Comparison of ENCODE assay signal across 1 cellular context in genomic region chr11:68840661-68841653, GRCh38.
TF ChIP-seq lines count a peak whose summit lies in the region.

No MANE protein-coding gene starts in this region.

TF ChIP-seq in HepG2, 621 proteins besides CTCF, POLR2A, EP300 and RAD21 (continued from another document and continues in another):
- TF ChIP-seq, protein P1, sequence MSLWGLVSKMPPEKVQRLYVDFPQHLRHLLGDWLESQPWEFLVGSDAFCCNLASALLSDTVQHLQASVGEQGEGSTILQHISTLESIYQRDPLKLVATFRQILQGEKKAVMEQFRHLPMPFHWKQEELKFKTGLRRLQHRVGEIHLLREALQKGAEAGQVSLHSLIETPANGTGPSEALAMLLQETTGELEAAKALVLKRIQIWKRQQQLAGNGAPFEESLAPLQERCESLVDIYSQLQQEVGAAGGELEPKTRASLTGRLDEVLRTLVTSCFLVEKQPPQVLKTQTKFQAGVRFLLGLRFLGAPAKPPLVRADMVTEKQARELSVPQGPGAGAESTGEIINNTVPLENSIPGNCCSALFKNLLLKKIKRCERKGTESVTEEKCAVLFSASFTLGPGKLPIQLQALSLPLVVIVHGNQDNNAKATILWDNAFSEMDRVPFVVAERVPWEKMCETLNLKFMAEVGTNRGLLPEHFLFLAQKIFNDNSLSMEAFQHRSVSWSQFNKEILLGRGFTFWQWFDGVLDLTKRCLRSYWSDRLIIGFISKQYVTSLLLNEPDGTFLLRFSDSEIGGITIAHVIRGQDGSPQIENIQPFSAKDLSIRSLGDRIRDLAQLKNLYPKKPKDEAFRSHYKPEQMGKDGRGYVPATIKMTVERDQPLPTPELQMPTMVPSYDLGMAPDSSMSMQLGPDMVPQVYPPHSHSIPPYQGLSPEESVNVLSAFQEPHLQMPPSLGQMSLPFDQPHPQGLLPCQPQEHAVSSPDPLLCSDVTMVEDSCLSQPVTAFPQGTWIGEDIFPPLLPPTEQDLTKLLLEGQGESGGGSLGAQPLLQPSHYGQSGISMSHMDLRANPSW (CRISPR knock-in tag; IDR thresholded peaks at IDR 0.05; ENCODE audit: borderline replicate concordance), result no peak
- TF ChIP-seq, protein P2, sequence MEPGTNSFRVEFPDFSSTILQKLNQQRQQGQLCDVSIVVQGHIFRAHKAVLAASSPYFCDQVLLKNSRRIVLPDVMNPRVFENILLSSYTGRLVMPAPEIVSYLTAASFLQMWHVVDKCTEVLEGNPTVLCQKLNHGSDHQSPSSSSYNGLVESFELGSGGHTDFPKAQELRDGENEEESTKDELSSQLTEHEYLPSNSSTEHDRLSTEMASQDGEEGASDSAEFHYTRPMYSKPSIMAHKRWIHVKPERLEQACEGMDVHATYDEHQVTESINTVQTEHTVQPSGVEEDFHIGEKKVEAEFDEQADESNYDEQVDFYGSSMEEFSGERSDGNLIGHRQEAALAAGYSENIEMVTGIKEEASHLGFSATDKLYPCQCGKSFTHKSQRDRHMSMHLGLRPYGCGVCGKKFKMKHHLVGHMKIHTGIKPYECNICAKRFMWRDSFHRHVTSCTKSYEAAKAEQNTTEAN (CRISPR knock-in tag; conservative IDR thresholded peaks at IDR 0.05), result no peak
- TF ChIP-seq ZNF563 (CRISPR knock-in tag; IDR thresholded peaks at IDR 0.05) (0 out of 2 replicates have a peak, but pooled peaks have one; percentile 45), KDM5A (IDR thresholded peaks at IDR 0.05; ENCODE audit: borderline replicate concordance, low read length) (no peak), TAF15 (IDR thresholded peaks at IDR 0.05; ENCODE audit: low read depth, low read length, poor library complexity, severe bottlenecking) (peak; percentile 38), FOXJ3 (CRISPR knock-in tag; IDR thresholded peaks at IDR 0.05; ENCODE audit: borderline replicate concordance) (no peak), NFE2 (CRISPR knock-in tag; IDR thresholded peaks at IDR 0.05) (no peak), ZGPAT (CRISPR knock-in tag; IDR thresholded peaks at IDR 0.05) (peak; percentile 55; the same call in 1 of the 2 replicates), ZBTB34 (CRISPR knock-in tag; IDR thresholded peaks at IDR 0.05) (no peak), HMGXB4 (CRISPR knock-in tag; IDR thresholded peaks at IDR 0.05; ENCODE audit: borderline replicate concordance in 1 of 2, low read depth in 1 of 2) (no peak), GFI1 (CRISPR knock-in tag; IDR thresholded peaks at IDR 0.05; ENCODE audit: borderline replicate concordance) (no peak), ZNF703 (CRISPR knock-in tag; IDR thresholded peaks at IDR 0.05; ENCODE audit: borderline replicate concordance) (no peak), RORA (CRISPR knock-in tag; IDR thresholded peaks at IDR 0.05) (no peak), ZNF501 (CRISPR knock-in tag; IDR thresholded peaks at IDR 0.05) (no peak; the same call in none of the 2 replicates), ZSCAN25 (CRISPR knock-in tag; IDR thresholded peaks at IDR 0.05) (0 out of 2 replicates have a peak, but pooled peaks have one; percentile 24), CHCHD3 (CRISPR knock-in tag; IDR thresholded peaks at IDR 0.05) (0 out of 2 replicates have a peak, but pooled peaks have one; percentile 55), CCAR2 (optimal IDR thresholded peaks at IDR 0.05; ENCODE audit: low read depth, low read length) (no peak), XRCC5 (optimal IDR thresholded peaks at IDR 0.05; ENCODE audit: low read length) (no peak), EHMT2 (IDR thresholded peaks at IDR 0.05; ENCODE audit: borderline replicate concordance, low read depth, low read length) (no peak), ZNF841 (CRISPR knock-in tag; IDR thresholded peaks at IDR 0.05; ENCODE audit: borderline replicate concordance) (no peak), ZNF629 (CRISPR knock-in tag; conservative IDR thresholded peaks at IDR 0.05) (no peak), ZNF530 (CRISPR knock-in tag; IDR thresholded peaks at IDR 0.05; ENCODE audit: low read depth) (no peak), ZNF207 (IDR thresholded peaks at IDR 0.05; ENCODE audit: borderline replicate concordance) (no peak), ZNF777 (CRISPR knock-in tag; IDR thresholded peaks at IDR 0.05) (peak; percentile 95), FOXP4 (CRISPR knock-in tag; IDR thresholded peaks at IDR 0.05) (no peak), ZNF619 (CRISPR knock-in tag; IDR thresholded peaks at IDR 0.05) (no peak), ZFYVE20 (CRISPR knock-in tag; IDR thresholded peaks at IDR 0.05; ENCODE audit: borderline replicate concordance, low read depth) (0 out of 2 replicates have a peak, but pooled peaks have one; percentile 43), NR1H2 (CRISPR knock-in tag; IDR thresholded peaks at IDR 0.05; ENCODE audit: borderline replicate concordance, low read depth) (no peak), KDM6A (CRISPR knock-in tag; IDR thresholded peaks at IDR 0.05; ENCODE audit: low read depth) (no peak), ZNF597 (CRISPR knock-in tag; IDR thresholded peaks at IDR 0.05) (no peak), ZNF788 (CRISPR knock-in tag; IDR thresholded peaks at IDR 0.05; ENCODE audit: borderline replicate concordance) (peak; percentile 81; the same call in 1 of the 2 replicates), TP53 (CRISPR knock-in tag; conservative IDR thresholded peaks at IDR 0.05) (no peak), XBP1 (CRISPR knock-in tag; IDR thresholded peaks at IDR 0.05) (no peak), ZFP91 (CRISPR knock-in tag; IDR thresholded peaks at IDR 0.05; ENCODE audit: borderline replicate concordance) (peak; percentile 44), STAG1 (CRISPR knock-in tag; IDR thresholded peaks at IDR 0.05) (no peak), ZNF143 (CRISPR knock-in tag; IDR thresholded peaks at IDR 0.05) (no peak), MTERF4 (CRISPR knock-in tag; IDR thresholded peaks at IDR 0.05) (no peak)
- TF ChIP-seq, protein P3, sequence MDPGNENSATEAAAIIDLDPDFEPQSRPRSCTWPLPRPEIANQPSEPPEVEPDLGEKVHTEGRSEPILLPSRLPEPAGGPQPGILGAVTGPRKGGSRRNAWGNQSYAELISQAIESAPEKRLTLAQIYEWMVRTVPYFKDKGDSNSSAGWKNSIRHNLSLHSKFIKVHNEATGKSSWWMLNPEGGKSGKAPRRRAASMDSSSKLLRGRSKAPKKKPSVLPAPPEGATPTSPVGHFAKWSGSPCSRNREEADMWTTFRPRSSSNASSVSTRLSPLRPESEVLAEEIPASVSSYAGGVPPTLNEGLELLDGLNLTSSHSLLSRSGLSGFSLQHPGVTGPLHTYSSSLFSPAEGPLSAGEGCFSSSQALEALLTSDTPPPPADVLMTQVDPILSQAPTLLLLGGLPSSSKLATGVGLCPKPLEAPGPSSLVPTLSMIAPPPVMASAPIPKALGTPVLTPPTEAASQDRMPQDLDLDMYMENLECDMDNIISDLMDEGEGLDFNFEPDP (CRISPR knock-in tag; conservative IDR thresholded peaks at IDR 0.05), result 0 out of 2 replicates have a peak, but pooled peaks have one; percentile 55
- TF ChIP-seq, protein P4, sequence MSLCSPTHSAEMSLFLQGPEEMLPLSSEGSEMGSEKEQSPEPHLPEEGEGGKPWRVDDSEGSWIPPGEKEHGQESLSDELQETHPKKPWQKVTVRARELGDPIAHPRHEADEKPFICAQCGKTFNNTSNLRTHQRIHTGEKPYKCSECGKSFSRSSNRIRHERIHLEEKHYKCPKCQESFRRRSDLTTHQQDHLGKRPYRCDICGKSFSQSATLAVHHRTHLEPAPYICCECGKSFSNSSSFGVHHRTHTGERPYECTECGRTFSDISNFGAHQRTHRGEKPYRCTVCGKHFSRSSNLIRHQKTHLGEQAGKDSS (CRISPR knock-in tag; IDR thresholded peaks at IDR 0.05; ENCODE audit: borderline replicate concordance, low read depth), result no peak
- TF ChIP-seq, protein P5, sequence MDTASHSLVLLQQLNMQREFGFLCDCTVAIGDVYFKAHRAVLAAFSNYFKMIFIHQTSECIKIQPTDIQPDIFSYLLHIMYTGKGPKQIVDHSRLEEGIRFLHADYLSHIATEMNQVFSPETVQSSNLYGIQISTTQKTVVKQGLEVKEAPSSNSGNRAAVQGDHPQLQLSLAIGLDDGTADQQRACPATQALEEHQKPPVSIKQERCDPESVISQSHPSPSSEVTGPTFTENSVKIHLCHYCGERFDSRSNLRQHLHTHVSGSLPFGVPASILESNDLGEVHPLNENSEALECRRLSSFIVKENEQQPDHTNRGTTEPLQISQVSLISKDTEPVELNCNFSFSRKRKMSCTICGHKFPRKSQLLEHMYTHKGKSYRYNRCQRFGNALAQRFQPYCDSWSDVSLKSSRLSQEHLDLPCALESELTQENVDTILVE (CRISPR knock-in tag; IDR thresholded peaks at IDR 0.05), result no peak
- TF ChIP-seq, protein P6, sequence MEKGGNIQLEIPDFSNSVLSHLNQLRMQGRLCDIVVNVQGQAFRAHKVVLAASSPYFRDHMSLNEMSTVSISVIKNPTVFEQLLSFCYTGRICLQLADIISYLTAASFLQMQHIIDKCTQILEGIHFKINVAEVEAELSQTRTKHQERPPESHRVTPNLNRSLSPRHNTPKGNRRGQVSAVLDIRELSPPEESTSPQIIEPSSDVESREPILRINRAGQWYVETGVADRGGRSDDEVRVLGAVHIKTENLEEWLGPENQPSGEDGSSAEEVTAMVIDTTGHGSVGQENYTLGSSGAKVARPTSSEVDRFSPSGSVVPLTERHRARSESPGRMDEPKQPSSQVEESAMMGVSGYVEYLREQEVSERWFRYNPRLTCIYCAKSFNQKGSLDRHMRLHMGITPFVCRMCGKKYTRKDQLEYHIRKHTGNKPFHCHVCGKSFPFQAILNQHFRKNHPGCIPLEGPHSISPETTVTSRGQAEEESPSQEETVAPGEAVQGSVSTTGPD (CRISPR knock-in tag; IDR thresholded peaks at IDR 0.05), result no peak
